Comparison of ENCODE assay signal across 9 cellular contexts in genomic region chr13:49476529-49476928, GRCh38.
"Had no signal": no experiment of that assay in that cellular context is flagged by ENCODE, and none has a peak within 500 bp of the region (broad histone marks: within the 10 kb centered on the region; RNA-seq: fewer than 3 reads in every experiment).

No MANE protein-coding gene starts in this region.

- H3K27ac ChIP-seq: GM23248 had no signal

- H3K27ac Mint-ChIP-seq: GM23338, H9, HFFc6 had no signal

- ATAC-seq: GM23338, HCT116 had no signal

- H3K4me1 Mint-ChIP-seq: GM23338, H9 had no signal

- H3K9me3 Mint-ChIP-seq: GM23338, H9, HFFc6 had no signal

- H3K4me3 Mint-ChIP-seq: GM23338, H9, HFFc6 had no signal

- DNase-seq: GM23248, GOT3, H7, H9, HCEC 1CT, HFFc6 had no signal

- H3K4me3 ChIP-seq: GM23248, GM23338, HAP-1 had no signal
